17 cellular contexts compared by ENCODE assay signal in the genomic region with DNA sequence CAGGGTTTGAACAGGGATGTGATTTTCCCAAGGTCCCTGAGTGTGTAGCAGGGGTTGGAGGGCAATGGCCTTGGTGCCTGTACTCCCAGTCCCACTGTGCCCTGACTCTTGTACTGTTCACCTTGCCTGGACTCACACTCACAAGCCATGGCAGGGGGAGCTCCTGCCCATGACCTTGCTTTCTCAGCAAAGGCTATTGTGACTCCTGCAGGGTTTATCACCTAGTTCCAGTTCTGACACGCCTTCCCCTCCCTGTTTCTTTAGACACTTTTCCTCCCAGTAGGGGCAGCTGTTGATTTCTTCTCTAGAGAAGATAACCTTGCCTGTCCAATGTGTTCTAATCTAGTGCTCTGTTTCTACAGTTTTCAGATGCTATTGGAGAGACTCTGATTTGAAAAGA.
DNase-seq lines count a peak whose midpoint lies in the region; ATAC-seq, FAIRE-seq and TF ChIP-seq lines count a peak whose summit lies in the region.
"Had no signal": no experiment of that assay in that cellular context is flagged by ENCODE, and none has a peak within 500 bp of the region (broad histone marks: within the 10 kb centered on the region; RNA-seq: fewer than 3 reads in every experiment).

No MANE protein-coding gene starts in this region.

- H3K27me3 ChIP-seq in liver (ENCODE audit: control insufficient read depth in 4 of 4, insufficient read depth in 4 of 4, low read length in 3 of 4) (no peaks in the 10 kb centered on the region), HepG2 (ENCODE audit: control insufficient read depth in 1 of 2, insufficient read depth in 2 of 2, low read length in 2 of 2) (peaks cover 3 to 34% of the 10 kb centered on the region in 2 experiments; a peak in 3 of 5 replicates), RWPE2 (ENCODE audit: insufficient read depth, poor library complexity, severe bottlenecking) (peaks cover 4% of the 10 kb centered on the region)

- H3K4me2 ChIP-seq in HepG2 (ENCODE audit: low read depth, low read length): no peak overlapping the region
- H3K4me2 ChIP-seq: GM23338 had no signal

- WGBS in liver: 90% methylated on average over 1 of the region's 1 CpG
- 0% methylated on average over 1 of the region's 1 CpG for WGBS in HepG2 (ENCODE audit: low lambda C conversion rate)

- H3K9ac ChIP-seq in liver (ENCODE audit: low read depth in 1 of 2, low read length in 2 of 2) (no peak overlapping the region), HepG2 (ENCODE audit: insufficient read depth, low read depth, low read length) (no peak overlapping the region)

- in situ Hi-C loops in HepG2 (cut with HindIII; ENCODE audit: extremely low pct_ligation_motif_present, low pct_unique_long_range_greater_than_20kb): no loop called here

- H3K4me1 ChIP-seq in liver (ENCODE audit: control insufficient read depth in 4 of 4, insufficient read depth in 4 of 4, low read length in 3 of 4) (no peaks in the 10 kb centered on the region), HepG2 (ENCODE audit: insufficient read depth, low read length) (no peaks in the 10 kb centered on the region), RWPE2 (ENCODE audit: insufficient read depth, poor library complexity, severe bottlenecking) (no peaks in the 10 kb centered on the region)

- POLR2A ChIA-PET in HepG2 (lab: Yijun Ruan, JAX): no interaction called here

- CTCF ChIA-PET in HepG2 (lab: Yijun Ruan, JAX; ENCODE audit: low intra/inter-chr PET ratio, low total read pairs): no interaction called here

- intact Hi-C loops in HepG2 (cut with micrococcal nuclease; ENCODE audit: unreplicated experiment): no loop called here

- BruUV-seq in HepG2 (replicated peaks; lab: Mats Ljungman, UMichigan): no TSS peak

- no peak for TF ChIP-seq POLR2A in HepG2 (IDR thresholded peaks at IDR 0.05; ENCODE audit: insufficient read depth in 1 of 2, low read depth in 2 of 2, low read length in 2 of 2)

- H3K36me3 ChIP-seq in liver (ENCODE audit: control insufficient read depth in 4 of 4, insufficient read depth in 3 of 4, low read depth in 1 of 4, low read length in 3 of 4) (no peaks in the 10 kb centered on the region), HepG2 (replicated peaks in 1 of 2; ENCODE audit: control insufficient read depth in 1 of 2, insufficient read depth in 2 of 2, low read length in 2 of 2) (no peaks in the 10 kb centered on the region), RWPE2 (ENCODE audit: low read depth) (no peaks in the 10 kb centered on the region)

- no peak overlapping the region for H2AFZ ChIP-seq in HepG2 (ENCODE audit: low read length)
- H2AFZ ChIP-seq: GM23338 had no signal

- no peak for TF ChIP-seq CTCF in liver (IDR thresholded peaks at IDR 0.05; ENCODE audit: low read depth, low read length, missing input control)
- TF ChIP-seq CTCF in HepG2 (CRISPR knock-in tag; IDR thresholded peaks at IDR 0.05): no peak
- no peak for TF ChIP-seq CTCF in RWPE2 (IDR thresholded peaks at IDR 0.05; ENCODE audit: poor library complexity, severe bottlenecking)

- DNase-seq in HepG2 (ENCODE audit: low spot score): no peak
- no peak for DNase-seq in RWPE2 (ENCODE audit: low spot score)
- no peak for DNase-seq in DMS114 treated with DMSO at 0.1 percent for 48 hours (lab: John Stamatoyannopoulos, UW; ENCODE audit: unreplicated experiment)
- DNase-seq: C1 segment of cervical spinal cord; Calu3; CD4-positive, alpha-beta T cell; DMS 273 treated with DMSO at 0.1 percent for 48 hours; DMS79; H7 had no signal

- H3K9me3 ChIP-seq in liver (ENCODE audit: control insufficient read depth in 4 of 4, low read length in 3 of 4) (no peaks in the 10 kb centered on the region), HepG2 (ENCODE audit: low read length) (no peaks in the 10 kb centered on the region), RWPE2 (ENCODE audit: severe bottlenecking) (no peaks in the 10 kb centered on the region)

- TF ChIP-seq RAD21 in liver (IDR thresholded peaks at IDR 0.05) (no peak), HepG2 (CRISPR knock-in tag; IDR thresholded peaks at IDR 0.05) (no peak)

- TF ChIP-seq EP300 in HepG2 (IDR thresholded peaks at IDR 0.05; ENCODE audit: low read depth in 2 of 2, low read length in 2 of 2): no peak
- TF ChIP-seq EP300 in HepG2 (CRISPR knock-in tag; IDR thresholded peaks at IDR 0.05; ENCODE audit: borderline replicate concordance): no peak

- no peaks in the 10 kb centered on the region for H4K20me1 ChIP-seq in HepG2 (ENCODE audit: insufficient read depth, low read length)

- no peak for FAIRE-seq in HepG2 (lab: Jason Lieb, UNC)
- FAIRE-seq: A204.1, GM12878, GM18507 had no signal

- no peak for ATAC-seq in HepG2
- ATAC-seq in RWPE2 (ENCODE audit: low read depth): peak; percentile 47
- ATAC-seq in esophagus mucosa: peak; percentile 71
- no peak for ATAC-seq in GM21381 (IDR thresholded peaks at IDR 0.05; ENCODE audit: unreplicated experiment)
- no peak for ATAC-seq in GM21367 (IDR thresholded peaks at IDR 0.05; ENCODE audit: unreplicated experiment)
- ATAC-seq: GM12878, GM23338 had no signal

- H3K27ac ChIP-seq in liver (ENCODE audit: low read depth in 1 of 2, low read length in 2 of 2): no peak overlapping the region
- H3K27ac ChIP-seq in HepG2 (ENCODE audit: extremely low read length, insufficient read depth, low read length): no peak overlapping the region
- no peak overlapping the region for H3K27ac ChIP-seq in RWPE2 (ENCODE audit: poor library complexity, severe bottlenecking)

- H3K4me3 ChIP-seq in liver (ENCODE audit: low read depth in 1 of 3, low read length in 3 of 3) (no peak overlapping the region), HepG2 (replicated peaks in 1 of 3; ENCODE audit: insufficient read depth in 1 of 3, low read depth in 2 of 3, low read length in 3 of 3) (no peak overlapping the region), RWPE2 (ENCODE audit: severe bottlenecking) (no peak overlapping the region)
- H3K4me3 ChIP-seq: GM12878, GM23338 had no signal

- H3K79me2 ChIP-seq in HepG2 (ENCODE audit: insufficient read depth, low read length): no peaks in the 10 kb centered on the region

TF ChIP-seq in liver, 16 proteins besides CTCF, POLR2A, EP300 and RAD21:
- TF ChIP-seq FOXA1 (IDR thresholded peaks at IDR 0.05): no peak
- peak in 1 of 2 donors; percentile 46 for TF ChIP-seq HNF4A (conservative IDR thresholded peaks at IDR 0.05)
- TF ChIP-seq TAF1 (conservative IDR thresholded peaks at IDR 0.05): no peak
- no peak for TF ChIP-seq HNF4G (IDR thresholded peaks at IDR 0.05)
- TF ChIP-seq RXRA (IDR thresholded peaks at IDR 0.05): peak; percentile 41 to 44
- no peak for TF ChIP-seq SP1 (IDR thresholded peaks at IDR 0.05)

TF ChIP-seq in HepG2, 621 proteins besides CTCF, POLR2A, EP300 and RAD21:
- TF ChIP-seq GATAD1 (CRISPR knock-in tag; IDR thresholded peaks at IDR 0.05) (no peak), ZNF343 (CRISPR knock-in tag; IDR thresholded peaks at IDR 0.05) (no peak), ZNF354B (CRISPR knock-in tag; IDR thresholded peaks at IDR 0.05) (no peak), ATF7-NPFF (CRISPR knock-in tag; IDR thresholded peaks at IDR 0.05; ENCODE audit: low read depth) (no peak), SRSF9 (IDR thresholded peaks at IDR 0.05; ENCODE audit: borderline replicate concordance, insufficient read depth, low read depth, low read length, poor library complexity, severe bottlenecking) (no peak), ZFP62 (CRISPR knock-in tag; IDR thresholded peaks at IDR 0.05) (no peak), FOXK1 (CRISPR knock-in tag; IDR thresholded peaks at IDR 0.05; ENCODE audit: borderline replicate concordance, low read depth) (no peak), ZZZ3 (CRISPR knock-in tag; IDR thresholded peaks at IDR 0.05; ENCODE audit: borderline replicate concordance) (no peak), NR2F2 (IDR thresholded peaks at IDR 0.05; ENCODE audit: borderline replicate concordance, low read depth) (no peak), ZNF256 (CRISPR knock-in tag; conservative IDR thresholded peaks at IDR 0.05) (no peak), ZNF207 (IDR thresholded peaks at IDR 0.05; ENCODE audit: borderline replicate concordance) (no peak), ZNF891 (CRISPR knock-in tag; IDR thresholded peaks at IDR 0.05) (no peak), RFXANK (CRISPR knock-in tag; IDR thresholded peaks at IDR 0.05) (no peak)
- TF ChIP-seq, protein P1, sequence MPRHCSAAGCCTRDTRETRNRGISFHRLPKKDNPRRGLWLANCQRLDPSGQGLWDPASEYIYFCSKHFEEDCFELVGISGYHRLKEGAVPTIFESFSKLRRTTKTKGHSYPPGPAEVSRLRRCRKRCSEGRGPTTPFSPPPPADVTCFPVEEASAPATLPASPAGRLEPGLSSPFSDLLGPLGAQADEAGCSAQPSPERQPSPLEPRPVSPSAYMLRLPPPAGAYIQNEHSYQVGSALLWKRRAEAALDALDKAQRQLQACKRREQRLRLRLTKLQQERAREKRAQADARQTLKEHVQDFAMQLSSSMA (CRISPR knock-in tag; IDR thresholded peaks at IDR 0.05): no peak
- TF ChIP-seq, protein P2, sequence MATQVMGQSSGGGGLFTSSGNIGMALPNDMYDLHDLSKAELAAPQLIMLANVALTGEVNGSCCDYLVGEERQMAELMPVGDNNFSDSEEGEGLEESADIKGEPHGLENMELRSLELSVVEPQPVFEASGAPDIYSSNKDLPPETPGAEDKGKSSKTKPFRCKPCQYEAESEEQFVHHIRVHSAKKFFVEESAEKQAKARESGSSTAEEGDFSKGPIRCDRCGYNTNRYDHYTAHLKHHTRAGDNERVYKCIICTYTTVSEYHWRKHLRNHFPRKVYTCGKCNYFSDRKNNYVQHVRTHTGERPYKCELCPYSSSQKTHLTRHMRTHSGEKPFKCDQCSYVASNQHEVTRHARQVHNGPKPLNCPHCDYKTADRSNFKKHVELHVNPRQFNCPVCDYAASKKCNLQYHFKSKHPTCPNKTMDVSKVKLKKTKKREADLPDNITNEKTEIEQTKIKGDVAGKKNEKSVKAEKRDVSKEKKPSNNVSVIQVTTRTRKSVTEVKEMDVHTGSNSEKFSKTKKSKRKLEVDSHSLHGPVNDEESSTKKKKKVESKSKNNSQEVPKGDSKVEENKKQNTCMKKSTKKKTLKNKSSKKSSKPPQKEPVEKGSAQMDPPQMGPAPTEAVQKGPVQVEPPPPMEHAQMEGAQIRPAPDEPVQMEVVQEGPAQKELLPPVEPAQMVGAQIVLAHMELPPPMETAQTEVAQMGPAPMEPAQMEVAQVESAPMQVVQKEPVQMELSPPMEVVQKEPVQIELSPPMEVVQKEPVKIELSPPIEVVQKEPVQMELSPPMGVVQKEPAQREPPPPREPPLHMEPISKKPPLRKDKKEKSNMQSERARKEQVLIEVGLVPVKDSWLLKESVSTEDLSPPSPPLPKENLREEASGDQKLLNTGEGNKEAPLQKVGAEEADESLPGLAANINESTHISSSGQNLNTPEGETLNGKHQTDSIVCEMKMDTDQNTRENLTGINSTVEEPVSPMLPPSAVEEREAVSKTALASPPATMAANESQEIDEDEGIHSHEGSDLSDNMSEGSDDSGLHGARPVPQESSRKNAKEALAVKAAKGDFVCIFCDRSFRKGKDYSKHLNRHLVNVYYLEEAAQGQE (IDR thresholded peaks at IDR 0.05; ENCODE audit: borderline replicate concordance in 1 of 2, low read depth in 1 of 2, low read length in 2 of 2): no peak

Comparison
In these comparisons a context has a peak if more than half of its experiments do, and no peak if none do; other contexts are left out.
1. ATAC-seq: peak in RWPE2 (single experiment) and esophagus mucosa (single experiment); none in HepG2 (single experiment), GM21381 (single experiment) and GM21367 (single experiment).